36 cellular contexts compared by ENCODE assay signal in the genomic region with DNA sequence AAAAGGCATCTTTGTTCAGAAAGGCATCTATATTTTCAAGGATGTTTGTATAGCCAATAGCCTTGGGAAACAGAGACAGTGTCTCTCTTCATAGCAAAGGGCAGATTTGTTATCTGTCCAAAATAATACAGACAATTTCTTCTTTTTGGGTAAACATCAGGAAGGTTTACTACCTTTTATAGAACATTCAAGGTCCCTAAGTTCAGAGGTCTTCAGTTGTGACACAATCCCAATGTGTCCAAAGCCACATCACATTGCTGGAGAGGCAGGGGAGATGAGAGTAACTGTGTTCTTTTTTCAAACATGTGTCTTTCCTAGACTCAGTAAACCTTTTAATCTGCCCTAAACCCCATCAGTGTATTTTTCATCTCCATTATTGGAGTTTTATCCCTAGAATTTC. TPM values are rescaled to one million over a fixed set of nuclear protein-coding genes. Genes with fewer than 3 reads are reported as not detected.
"Had no signal": no experiment of that assay in that cellular context is flagged by ENCODE, and none has a peak within 500 bp of the region (broad histone marks: within the 10 kb centered on the region; RNA-seq: fewer than 3 reads in every experiment).

No MANE protein-coding gene starts in this region.

- H3K27me3 ChIP-seq: adrenal gland, ascending aorta, body of pancreas, brain microvascular endothelial cell, breast epithelium, cardiac muscle cell had no signal

- H3K4me3 ChIP-seq: adrenal gland, ascending aorta, body of pancreas, breast epithelium, cardiac muscle cell had no signal

- DNase-seq: activated effector memory CD4-positive, alpha-beta T cell treated with anti-CD3 and anti-CD28 coated beads, Interleukin-2, amount 50 U/mL, for 16 hours; activated effector memory CD4-positive, alpha-beta T cell treated with Interleukin-2 at 50 U/mL for 16 hours; activated gamma-delta T cell; activated gamma-delta T cell treated with Interleukin-2 at 50 U/mL for 16 hours; activated naive CD4-positive, alpha-beta T cell; activated naive CD4-positive, alpha-beta T cell treated with anti-CD3 and anti-CD28 coated beads for 36 hours; activated naive CD4-positive, alpha-beta T cell treated with anti-CD3 and anti-CD28 coated beads, Interleukin-2, amount 10 ng/mL, durations not matched to agents 7 days and 5 days; activated naive CD4-positive, alpha-beta T cell treated with anti-CD3 and anti-CD28 coated beads, Interleukin-2, amount 50 U/mL, for 16 hours; activated naive CD4-positive, alpha-beta T cell treated with Interleukin-2 at 50 U/mL for 16 hours; activated naive CD8-positive, alpha-beta T cell treated with anti-CD3 and anti-CD28 coated beads for 36 hours; activated naive CD8-positive, alpha-beta T cell treated with anti-CD3 and anti-CD28 coated beads, Interleukin-2, amount 10 ng/mL, durations not matched to agents 7 days and 5 days; activated naive CD8-positive, alpha-beta T cell treated with anti-CD3 and anti-CD28 coated beads, Interleukin-2, amount 50 U/mL, for 24 hours; activated T-cell treated with anti-CD3 and anti-CD28 coated beads, Interleukin-2, amount 50 U/mL, for 1 hour; activated T-cell treated with anti-CD3 and anti-CD28 coated beads, Interleukin-2, amount 50 U/mL, for 24 hours; activated T-cell treated with anti-CD3 and anti-CD28 coated beads, Interleukin-2, amount 50 U/mL, for 4 hours; activated T-cell treated with anti-CD3 and anti-CD28 coated beads, Interleukin-2, amount 50 U/mL, for 48 hours; activated T-cell treated with anti-CD3 and anti-CD28 coated beads, Interleukin-2, amount 50 U/mL, for 72 hours; adrenal gland; amniotic stem cell; amygdala; anterior cingulate cortex; aorta; body of pancreas; brain microvascular endothelial cell; caudate nucleus; central memory CD4-positive, alpha-beta T cell; cerebellar nuclear complex had no signal

- FAIRE-seq: astrocyte, bronchial epithelial cell had no signal

- ATAC-seq: activated naive CD4-positive, alpha-beta T cell treated with anti-CD3 and anti-CD28 coated beads, Interleukin-2, amount 50 U/mL, for 72 hours; activated naive CD8-positive, alpha-beta T cell treated with anti-CD3 and anti-CD28 coated beads, Interleukin-2, amount 50 U/mL, for 24 hours; activated T-cell treated with anti-CD3 and anti-CD28 coated beads, Interleukin-2, amount 50 U/mL, for 4 hours; activated T-cell treated with anti-CD3 and anti-CD28 coated beads, Interleukin-2, amount 50 U/mL, for 72 hours; activated T-helper 17 cell treated with anti-CD3 and anti-CD28 coated beads, Interleukin-2, amount 50 U/mL, for 72 hours; body of pancreas had no signal

- H3K4me1 ChIP-seq: adrenal gland, ascending aorta, body of pancreas, breast epithelium had no signal

- H3K9me3 ChIP-seq: adrenal gland, body of pancreas had no signal

- H3K36me3 ChIP-seq: adrenal gland, ascending aorta, brain microvascular endothelial cell, breast epithelium, cardiac muscle cell had no signal

- H3K27ac ChIP-seq: adrenal gland, ascending aorta, body of pancreas, brain microvascular endothelial cell, breast epithelium, cardiac muscle cell had no signal

RNA-seq across cellular contexts. Expression of gene FAM13C, which starts 33.6 kb away (rescaled TPM):
- total RNA-seq: activated naive CD4-positive, alpha-beta T cell treated with anti-CD3 and anti-CD28 coated beads for 36 hours; activated naive CD8-positive, alpha-beta T cell treated with anti-CD3 and anti-CD28 coated beads, Interleukin-2, amount 10 ng/mL, durations not matched to agents 7 days and 5 days; activated T-cell treated with anti-CD3 and anti-CD28 coated beads, Interleukin-2, amount 50 U/mL, for 4 hours; activated T-cell treated with anti-CD3 and anti-CD28 coated beads, Interleukin-2, amount 50 U/mL, for 72 hours; activated T-helper 1 cell treated with anti-CD3 and anti-CD28 coated beads, Interleukin-12 subunit alpha, Interleukin-12 subunit beta, Interleukin-2, Interleukin-4 antibody, amounts not matched to agents 30 ng/mL and 10 ng/mL and 1 ng/mL, durations not matched to agents 14 hours and 24 hours and 36 hours; activated T-helper 2 cell treated with anti-CD3 and anti-CD28 coated beads, Interferon-gamma antibody, Interleukin-2, Interleukin-4, amounts not matched to agents 10 μg/mL and 5 μg/mL and 100 μg/mL, durations not matched to agents 14 hours and 24 hours and 36 hours had no signal
